ENCODE assay signal across 9 cellular contexts in the genomic region with DNA sequence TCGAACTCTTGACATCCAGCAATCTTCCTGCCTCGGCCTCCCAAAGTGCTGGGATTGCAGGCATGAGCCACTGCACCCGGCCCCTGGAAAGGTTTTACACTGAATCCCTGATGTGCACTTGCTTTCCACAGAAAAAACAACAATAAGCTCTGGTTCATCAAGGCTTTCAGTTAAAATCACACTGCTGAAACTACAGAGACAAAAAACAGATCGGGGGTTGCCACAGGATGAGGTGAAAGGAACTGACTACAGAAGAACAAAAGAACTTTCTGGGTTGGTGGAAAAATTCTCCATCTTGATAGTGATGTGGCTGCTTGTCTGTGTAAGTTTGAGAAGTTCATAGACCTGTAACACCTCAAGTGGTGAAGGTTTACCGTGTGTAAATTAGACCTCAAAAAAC. TPM values are rescaled to one million over a fixed set of nuclear protein-coding genes. Genes with fewer than 3 reads are reported as not detected.
DNase-seq lines count a peak whose midpoint lies in the region; ATAC-seq, FAIRE-seq and TF ChIP-seq lines count a peak whose summit lies in the region.
"Had no signal": no experiment of that assay in that cellular context is flagged by ENCODE, and none has a peak within 500 bp of the region (broad histone marks: within the 10 kb centered on the region; RNA-seq: fewer than 3 reads in every experiment).

No MANE protein-coding gene starts in this region.

- H3K36me3 Mint-ChIP-seq in activated CD4-positive, alpha-beta memory T cell treated with anti-CD3 and anti-CD28 coated beads for 36 hours, result peaks cover 46% of the 10 kb centered on the region
- H3K36me3 Mint-ChIP-seq in effector memory CD8-positive, alpha-beta T cell (ENCODE audit: insufficient read depth), result peaks cover 36% of the 10 kb centered on the region

- no peak overlapping the region for H3K4me3 ChIP-seq in KMS-11 (IDR thresholded peaks at IDR 0.05; ENCODE audit: insufficient read depth, low read depth, low read length)
- peak overlapping the region in 3 of 8 donors; percentile 80 to 94 (median 86) for H3K4me3 ChIP-seq in spleen

- H3K27me3 ChIP-seq in KMS-11 (ENCODE audit: insufficient read depth, low read depth) (no peaks in the 10 kb centered on the region), spleen (replicated peaks in 1 of 7) (no peaks in the 10 kb centered on the region)

- peak overlapping the region; percentile 98 for H3K27ac Mint-ChIP-seq in activated CD4-positive, alpha-beta memory T cell treated with anti-CD3 and anti-CD28 coated beads for 36 hours
- peak overlapping the region; percentile 50 to 94 for H3K27ac Mint-ChIP-seq in effector memory CD8-positive, alpha-beta T cell

- H4K20me1 ChIP-seq in KMS-11 (ENCODE audit: insufficient read depth), result no peaks in the 10 kb centered on the region

- intact Hi-C loops in activated CD4-positive, alpha-beta memory T cell treated with anti-CD3 and anti-CD28 coated beads for 36 hours (cut with micrococcal nuclease), result loop anchor here (1.0 kb wide), 1 partner anchor 65 kb away; no protein-coding TSS in a partner anchor
- intact Hi-C loops in spleen (cut with DNase I; ENCODE audit: low total_unique reads), result no loop called here

- H3K27ac ChIP-seq in KMS-11 (peak overlapping the region; percentile 83; the same call in 1 of the 2 replicates), spleen (peak overlapping the region in 7 of 8 donors; percentile 92 to 97 (median 94))

- peaks cover 35% of the 10 kb centered on the region; the same call in 1 of the 2 replicates for H3K79me2 ChIP-seq in KMS-11 (ENCODE audit: insufficient read depth, low read depth)

- DNase-seq in activated CD4-positive, alpha-beta memory T cell treated with anti-CD3 and anti-CD28 coated beads for 36 hours, result peak; percentile 63
- peak; percentile 26 to 31 (median 28) for DNase-seq in effector memory CD8-positive, alpha-beta T cell
- no peak for DNase-seq in spleen
- DNase-seq in NAMALWA (ENCODE audit: low spot score), result no peak
- no peak for DNase-seq in frontal cortex (ENCODE audit: low spot score in 2 of 2)
- no peak for DNase-seq in RPMI8226
- no peak for DNase-seq in NCI-H510A treated with DMSO at 0.1 percent for 48 hours (lab: John Stamatoyannopoulos, UW)

- TF ChIP-seq CTCF in KMS-11 (conservative IDR thresholded peaks at IDR 0.05; ENCODE audit: low read depth, low read length), result no peak
- no peak for TF ChIP-seq CTCF in spleen (IDR thresholded peaks at IDR 0.05 in 8 of 11, conservative IDR thresholded peaks at IDR 0.05 in 3 of 11)

- peak overlapping the region; percentile 55; the same call in 1 of the 2 replicates for H3K9ac ChIP-seq in KMS-11

- CTCF ChIA-PET in activated CD4-positive, alpha-beta memory T cell treated with anti-CD3 and anti-CD28 coated beads for 36 hours (lab: Charles Lee), result interaction anchor here (0.9 to 8.4 kb wide), 8 partner anchors 9 to 148 kb away, joined by 3 to 63 read pairs (median 12); no protein-coding TSS in a partner anchor

- no peaks in the 10 kb centered on the region for H3K9me3 Mint-ChIP-seq in activated CD4-positive, alpha-beta memory T cell treated with anti-CD3 and anti-CD28 coated beads for 36 hours
- no peaks in the 10 kb centered on the region for H3K9me3 Mint-ChIP-seq in effector memory CD8-positive, alpha-beta T cell

- ATAC-seq in effector memory CD8-positive, alpha-beta T cell (replicated peaks), result peak; percentile 31

- WGBS in spleen, 5 donors, result 62 to 75% (median 73%) methylated on average over 5 of the region's 5 CpGs

- H3K36me3 ChIP-seq in KMS-11 (ENCODE audit: insufficient read depth) (no peaks in the 10 kb centered on the region), spleen (peaks cover 0 to 46% (median 6%) of the 10 kb centered on the region in 6 donors)

- H3K4me2 ChIP-seq in KMS-11, result peak overlapping the region; percentile 93

- H3K4me1 Mint-ChIP-seq in activated CD4-positive, alpha-beta memory T cell treated with anti-CD3 and anti-CD28 coated beads for 36 hours (ENCODE audit: low read depth), result peaks cover 58% of the 10 kb centered on the region
- H3K4me1 Mint-ChIP-seq in effector memory CD8-positive, alpha-beta T cell (ENCODE audit: low read depth in 2 of 2), result peaks cover 44 to 61% of the 10 kb centered on the region in 2 donors

- peaks cover 60% of the 10 kb centered on the region for H3K4me1 ChIP-seq in KMS-11 (ENCODE audit: low read depth, poor library complexity, severe bottlenecking)
- peaks cover 44 to 86% (median 72%) of the 10 kb centered on the region in 6 donors for H3K4me1 ChIP-seq in spleen

- no peaks in the 10 kb centered on the region for H3K9me3 ChIP-seq in spleen

- H2AFZ ChIP-seq in KMS-11 (ENCODE audit: low read depth), result no peak overlapping the region

- H3K4me3 Mint-ChIP-seq in activated CD4-positive, alpha-beta memory T cell treated with anti-CD3 and anti-CD28 coated beads for 36 hours, result peak overlapping the region; percentile 92
- peak overlapping the region; percentile 93 for H3K4me3 Mint-ChIP-seq in effector memory CD8-positive, alpha-beta T cell

- no peak for FAIRE-seq in frontal cortex (lab: Jason Lieb, UNC)
- FAIRE-seq: RCC 7860 had no signal

- no peak for TF ChIP-seq POLR2A in spleen (IDR thresholded peaks at IDR 0.05)

- H3K27me3 Mint-ChIP-seq in activated CD4-positive, alpha-beta memory T cell treated with anti-CD3 and anti-CD28 coated beads for 36 hours, result no peaks in the 10 kb centered on the region
- H3K27me3 Mint-ChIP-seq in effector memory CD8-positive, alpha-beta T cell, result no peaks in the 10 kb centered on the region

- POLR2A ChIA-PET in activated CD4-positive, alpha-beta memory T cell treated with anti-CD3 and anti-CD28 coated beads for 36 hours (lab: Charles Lee), result interaction anchor here (0.6 to 5.8 kb wide), 14 partner anchors 10 to 240 kb away, joined by 3 to 29 read pairs (median 6); partner anchors contain the start of genes ACAD9, CNBP and COPG1

RNA-seq across cellular contexts. Expression of gene RAB43, which starts 2.9 kb away (rescaled TPM):
- 10 to 100 TPM; 45.7 to 49.7 TPM for total RNA-seq in activated CD4-positive, alpha-beta memory T cell treated with anti-CD3 and anti-CD28 coated beads for 36 hours
- total RNA-seq in spleen, result 10 to 100 TPM; 26.7 to 49.6 (median 31.9) TPM
- 10 to 100 TPM in 1 of 3 donors, 1 to 10 TPM in 2; 3.1 to 12.5 (median 3.2) TPM for polyA plus RNA-seq in spleen
- 2.0 TPM for total RNA-seq in frontal cortex

RNA-seq across cellular contexts. Expression of gene ISY1, which starts 42.1 kb away (rescaled TPM):
- 10 to 100 TPM; 60.7 to 61.7 TPM for total RNA-seq in activated CD4-positive, alpha-beta memory T cell treated with anti-CD3 and anti-CD28 coated beads for 36 hours
- total RNA-seq in spleen, result 10 to 100 TPM; 21.4 to 33.8 (median 30.0) TPM
- 10 to 100 TPM; 22.2 to 29.8 (median 25.2) TPM for polyA plus RNA-seq in spleen
- total RNA-seq in frontal cortex, result 13.9 TPM

RNA-seq across cellular contexts. Expression of gene GP9, which starts 58.2 kb away (rescaled TPM):
- total RNA-seq in activated CD4-positive, alpha-beta memory T cell treated with anti-CD3 and anti-CD28 coated beads for 36 hours, result not detected
- total RNA-seq in spleen, result 10 to 100 TPM in 1 of 7 donors, 1 to 10 TPM in 6; 4.2 to 14.9 (median 7.9) TPM
- 1 to 10 TPM; 1.4 to 5.5 (median 2.2) TPM for polyA plus RNA-seq in spleen
- total RNA-seq in frontal cortex, result not detected

Comparison
In these comparisons a context has a peak if more than half of its experiments do, and no peak if none do; other contexts are left out.
1. DNase-seq: peak in activated CD4-positive, alpha-beta memory T cell treated with anti-CD3 and anti-CD28 coated beads for 36 hours (single experiment) and effector memory CD8-positive, alpha-beta T cell (3 of 3); none in spleen (single experiment), NAMALWA (single experiment), frontal cortex (0 of 2), RPMI8226 (single experiment) and NCI-H510A treated with DMSO at 0.1 percent for 48 hours (single experiment).